Comparison of ENCODE assay signal across 8 cellular contexts in genomic region chr6:29943053-29943966, GRCh38. TPM values are rescaled to one million over a fixed set of nuclear protein-coding genes. Genes with fewer than 3 reads are reported as not detected.
DNase-seq lines count a peak whose midpoint lies in the region; ATAC-seq and TF ChIP-seq lines count a peak whose summit lies in the region.

No MANE protein-coding gene starts in this region.

- DNase-seq in activated CD4-positive, alpha-beta memory T cell treated with anti-CD3 and anti-CD28 coated beads, Interleukin-2, amount 10 ng/mL, durations not matched to agents 7 days and 5 days: peak; percentile 47
- DNase-seq in Right ventricle myocardium superior (no peak), sciatic nerve (ENCODE audit: low spot score) (no peak), DMS153 (lab: John Stamatoyannopoulos, UW) (no peak), NCI-H1417 treated with DMSO at 0.1 percent for 48 hours (lab: John Stamatoyannopoulos, UW) (no peak)

- peaks cover 60% of the 10 kb centered on the region for H3K36me3 Mint-ChIP-seq in activated CD4-positive, alpha-beta memory T cell treated with anti-CD3 and anti-CD28 coated beads, Interleukin-2, amount 10 ng/mL, durations not matched to agents 7 days and 5 days (ENCODE audit: low read depth)

- POLR2A ChIA-PET in activated CD4-positive, alpha-beta memory T cell treated with anti-CD3 and anti-CD28 coated beads, Interleukin-2, amount 10 ng/mL, durations not matched to agents 7 days and 5 days (lab: Charles Lee): interaction anchor here (2.3 to 5.6 kb wide), 2 partner anchors 22 to 56 kb away, joined by 29 to 49 read pairs; no protein-coding TSS in a partner anchor

- ATAC-seq in HG02642 (IDR thresholded peaks at IDR 0.05; ENCODE audit: poor library complexity, unreplicated experiment) (peak; percentile 22), Right ventricle myocardium superior (ENCODE audit: poor library complexity) (peak; percentile 1), sciatic nerve (peak; percentile 8), GM19328 (IDR thresholded peaks at IDR 0.05; ENCODE audit: unreplicated experiment) (no peak)

- H3K27ac ChIP-seq in C4-2B: peak overlapping the region; percentile 66

- H3K4me3 Mint-ChIP-seq in activated CD4-positive, alpha-beta memory T cell treated with anti-CD3 and anti-CD28 coated beads, Interleukin-2, amount 10 ng/mL, durations not matched to agents 7 days and 5 days: peak overlapping the region; percentile 87

- peaks cover 53% of the 10 kb centered on the region for H3K4me1 Mint-ChIP-seq in activated CD4-positive, alpha-beta memory T cell treated with anti-CD3 and anti-CD28 coated beads, Interleukin-2, amount 10 ng/mL, durations not matched to agents 7 days and 5 days

- intact Hi-C loops in Right ventricle myocardium superior (cut with DNase I): no loop called here
- intact Hi-C loops in sciatic nerve (cut with DNase I): no loop called here

- H3K9me3 Mint-ChIP-seq in activated CD4-positive, alpha-beta memory T cell treated with anti-CD3 and anti-CD28 coated beads, Interleukin-2, amount 10 ng/mL, durations not matched to agents 7 days and 5 days: no peaks in the 10 kb centered on the region

- H3K27me3 Mint-ChIP-seq in activated CD4-positive, alpha-beta memory T cell treated with anti-CD3 and anti-CD28 coated beads, Interleukin-2, amount 10 ng/mL, durations not matched to agents 7 days and 5 days: no peaks in the 10 kb centered on the region

- peak overlapping the region; percentile 96 for H3K27ac Mint-ChIP-seq in activated CD4-positive, alpha-beta memory T cell treated with anti-CD3 and anti-CD28 coated beads, Interleukin-2, amount 10 ng/mL, durations not matched to agents 7 days and 5 days

- no peak for TF ChIP-seq CTCF in C4-2B (conservative IDR thresholded peaks at IDR 0.05)

- CTCF ChIA-PET in activated CD4-positive, alpha-beta memory T cell treated with anti-CD3 and anti-CD28 coated beads, Interleukin-2, amount 10 ng/mL, durations not matched to agents 7 days and 5 days (lab: Charles Lee): no interaction called here

RNA-seq across cellular contexts. Expression of gene HLA-A, which starts 1.0 kb away (rescaled TPM):
- 1,000 to 10,000 TPM; 2,531 to 2,553 TPM for total RNA-seq in activated CD4-positive, alpha-beta memory T cell treated with anti-CD3 and anti-CD28 coated beads, Interleukin-2, amount 10 ng/mL, durations not matched to agents 7 days and 5 days
- total RNA-seq in Right ventricle myocardium superior: 222 TPM
- 405 TPM for total RNA-seq in sciatic nerve
